ENCODE assay signal across 12 cellular contexts in genomic region chr17:45648642-45649041, GRCh38.
DNase-seq lines count a peak whose midpoint lies in the region; FAIRE-seq and TF ChIP-seq lines count a peak whose summit lies in the region.
"Had no signal": no experiment of that assay in that cellular context is flagged by ENCODE, and none has a peak within 500 bp of the region (broad histone marks: within the 10 kb centered on the region; RNA-seq: fewer than 3 reads in every experiment).

No MANE protein-coding gene starts in this region.

- H3K36me3 ChIP-seq in testis (ENCODE audit: low read depth, missing control alignments) = no peaks in the 10 kb centered on the region

- no peak overlapping the region for H3K4me3 ChIP-seq in testis

- TF ChIP-seq CTCF in GM13977 (IDR thresholded peaks at IDR 0.05; ENCODE audit: extremely low read depth, insufficient read depth, missing control alignments) (peak; percentile 34), testis (IDR thresholded peaks at IDR 0.05) (no peak)

- DNase-seq in DMS 273 (lab: John Stamatoyannopoulos, UW; ENCODE audit: unreplicated experiment) (peak; percentile 39), DMS 273 treated with DMSO at 0.1 percent for 48 hours (lab: John Stamatoyannopoulos, UW) (no peak), GM13977 (ENCODE audit: low spot score) (no peak), SK-MEL-5 (ENCODE audit: low read depth, low spot score) (peak; percentile 22), islet precursor cell (peak; percentile 72), RCC 7860 (ENCODE audit: low spot score) (no peak), testis (no peak), glomerular visceral epithelial cell (ENCODE audit: extremely low spot score) (no peak)
- DNase-seq: 8988T; CD4-positive, CD25-positive, alpha-beta regulatory T cell; NCI-H526 treated with DMSO at 0.1 percent for 48 hours; SHP77 treated with DMSO at 0.1 percent for 48 hours had no signal

- FAIRE-seq in RCC 7860 (lab: Jason Lieb, UNC) = no peak

- in situ Hi-C loops in GM13977 (cut with MboI; ENCODE audit: low pct_unique_long_range_greater_than_20kb, low sequenced_read_pairs, unreplicated experiment) = loop anchor here (10.0 kb wide), 1 partner anchor 176 kb away; no protein-coding TSS in a partner anchor
- in situ Hi-C loops in SK-MEL-5 (cut with HindIII; ENCODE audit: low pct_unique_long_range_greater_than_20kb, low sequenced_read_pairs) = loop anchor here (25.0 kb wide), 1 partner anchor 214 kb away; no protein-coding TSS in a partner anchor

- no peaks in the 10 kb centered on the region for H3K9me3 ChIP-seq in testis

- H3K27ac ChIP-seq in testis = no peak overlapping the region

- no peaks in the 10 kb centered on the region for H3K4me1 ChIP-seq in testis

- H3K27me3 ChIP-seq in testis = no peaks in the 10 kb centered on the region

- no peak for TF ChIP-seq POLR2A in testis (IDR thresholded peaks at IDR 0.05)

- intact Hi-C loops in testis (cut with DNase I; ENCODE audit: low total_unique reads) = no loop called here

- WGBS in testis, 2 donors = 75% methylated on average over 6 of the region's 6 CpGs

Comparison
In these comparisons a context has a peak if more than half of its experiments do, and no peak if none do; other contexts are left out.
1. DNase-seq: peak in DMS 273 (single experiment), SK-MEL-5 (single experiment) and islet precursor cell (single experiment); none in DMS 273 treated with DMSO at 0.1 percent for 48 hours (single experiment), GM13977 (single experiment), RCC 7860 (single experiment), testis (single experiment) and glomerular visceral epithelial cell (single experiment).